8 cellular contexts compared by ENCODE assay signal in the genomic region with DNA sequence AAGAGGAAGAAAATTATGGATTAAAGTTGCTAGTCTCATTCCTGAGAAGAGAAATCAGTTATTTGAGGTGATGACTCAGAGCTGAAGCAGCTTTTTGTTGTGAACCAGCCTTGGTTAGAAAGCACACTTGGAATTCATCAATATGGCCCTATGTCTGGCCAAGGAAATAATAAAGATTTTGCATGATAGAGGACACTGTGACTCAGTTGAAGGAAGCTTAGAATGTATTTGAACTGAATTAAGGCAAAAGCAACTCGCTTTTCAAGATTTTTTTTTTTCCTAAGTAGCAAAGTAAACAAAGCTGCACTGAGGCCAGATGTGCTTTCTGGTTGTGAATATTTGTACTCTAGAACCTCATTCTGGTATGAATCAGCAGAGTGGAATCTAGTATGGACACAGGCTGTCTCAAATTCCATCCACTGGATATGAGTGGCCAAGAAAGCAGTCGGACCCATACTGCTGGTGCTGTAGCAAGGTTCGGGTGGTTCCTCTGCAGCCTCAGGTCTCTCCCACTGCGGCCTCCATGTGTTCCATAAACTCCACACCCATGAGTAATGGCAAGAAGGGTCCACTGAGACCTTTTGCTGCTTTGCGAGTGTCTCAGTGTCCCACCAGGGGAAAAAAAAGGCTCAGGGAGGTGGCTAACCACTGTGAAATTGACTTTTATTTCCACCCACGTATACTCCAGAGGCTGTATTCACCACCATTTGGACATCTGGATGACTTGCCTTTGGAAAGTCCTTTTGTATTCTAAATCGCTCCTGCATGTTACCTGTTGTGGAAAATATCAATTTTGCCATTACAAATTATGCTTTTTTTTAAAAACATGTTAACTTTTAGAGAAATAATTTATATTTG. TPM values are rescaled to one million over a fixed set of nuclear protein-coding genes. Genes with fewer than 3 reads are reported as not detected.
DNase-seq lines count a peak whose midpoint lies in the region; ATAC-seq and TF ChIP-seq lines count a peak whose summit lies in the region.

No MANE protein-coding gene starts in this region.

- no peaks in the 10 kb centered on the region for H3K27me3 ChIP-seq in RWPE2 (ENCODE audit: insufficient read depth, poor library complexity, severe bottlenecking)
- H3K27me3 ChIP-seq in esophagus (ENCODE audit: control insufficient read depth in 1 of 2, insufficient read depth in 2 of 2, low read length in 2 of 2), result no peaks in the 10 kb centered on the region
- H3K27me3 ChIP-seq in osteoblast (ENCODE audit: insufficient read depth, low read length), result no peaks in the 10 kb centered on the region

- 73 to 75% methylated on average over 7 of the region's 7 CpGs for WGBS in esophagus, 2 donors

- H3K4me3 ChIP-seq in RWPE2 (ENCODE audit: severe bottlenecking) (no peak overlapping the region), esophagus (ENCODE audit: low read depth in 1 of 2, low read length in 2 of 2) (no peak overlapping the region), osteoblast (ENCODE audit: insufficient read depth, low read length) (peak overlapping the region; percentile 45)

- no peaks in the 10 kb centered on the region for H3K9me3 ChIP-seq in RWPE2 (ENCODE audit: severe bottlenecking)
- no peaks in the 10 kb centered on the region for H3K9me3 ChIP-seq in esophagus (ENCODE audit: control insufficient read depth in 2 of 2, insufficient read depth in 1 of 2, low read depth in 1 of 2, low read length in 1 of 2)
- H3K9me3 ChIP-seq in osteoblast (ENCODE audit: low read depth, low read length), result no peaks in the 10 kb centered on the region

- H3K79me2 ChIP-seq in osteoblast (ENCODE audit: insufficient read depth, low read length), result peaks cover 38% of the 10 kb centered on the region

- H3K36me3 ChIP-seq in RWPE2 (ENCODE audit: low read depth) (peaks cover 90% of the 10 kb centered on the region), esophagus (ENCODE audit: control insufficient read depth in 2 of 2, insufficient read depth in 2 of 2, low read length in 1 of 2) (peaks cover 2 to 5% of the 10 kb centered on the region in 2 donors), osteoblast (ENCODE audit: insufficient read depth, low read length) (peaks cover 43% of the 10 kb centered on the region)

- TF ChIP-seq CTCF in RWPE2 (IDR thresholded peaks at IDR 0.05; ENCODE audit: poor library complexity, severe bottlenecking) (no peak), osteoblast (IDR thresholded peaks at IDR 0.05; ENCODE audit: extremely low read depth, low read depth, low read length) (no peak)

- H3K4me1 ChIP-seq in RWPE2 (ENCODE audit: insufficient read depth, poor library complexity, severe bottlenecking), result peaks cover 66% of the 10 kb centered on the region
- peaks cover 0 to 6% of the 10 kb centered on the region in 2 donors for H3K4me1 ChIP-seq in esophagus (ENCODE audit: control insufficient read depth in 2 of 2, insufficient read depth in 2 of 2, low read length in 1 of 2)
- peaks cover 68% of the 10 kb centered on the region for H3K4me1 ChIP-seq in osteoblast (ENCODE audit: insufficient read depth, low read length)

- H3K4me2 ChIP-seq in osteoblast (ENCODE audit: insufficient read depth, low read length), result peak overlapping the region; percentile 76

- H3K27ac ChIP-seq in RWPE2 (ENCODE audit: poor library complexity, severe bottlenecking) (peak overlapping the region; percentile 100), esophagus (ENCODE audit: low read depth in 2 of 2, low read length in 1 of 2) (peak overlapping the region; percentile 30 to 49), osteoblast (ENCODE audit: low read depth, low read length) (peak overlapping the region; percentile 88)

- no peak overlapping the region for H2AFZ ChIP-seq in osteoblast (ENCODE audit: low read length)

- ATAC-seq in RWPE2 (ENCODE audit: low read depth) (peak; percentile 86), GM21390 (IDR thresholded peaks at IDR 0.05; ENCODE audit: unreplicated experiment) (no peak)

- DNase-seq in EH (ENCODE audit: low read depth) (peak; percentile 97), RWPE2 (ENCODE audit: low spot score) (no peak), osteoblast (ENCODE audit: insufficient read length, low spot score, missing footprints) (no peak), SHP77 (lab: John Stamatoyannopoulos, UW) (no peak), NCI-H1417 (lab: John Stamatoyannopoulos, UW) (no peak), superior temporal gyrus (ENCODE audit: extremely low spot score) (no peak)

- peaks cover 4% of the 10 kb centered on the region for H4K20me1 ChIP-seq in osteoblast (ENCODE audit: insufficient read depth, low read length)

RNA-seq across cellular contexts. Expression of gene TGFBR2, which starts 53.1 kb away (rescaled TPM):
- polyA plus RNA-seq in esophagus, result 10 to 100 TPM in 1 of 2 donors, 1 to 10 TPM in 1; 3.0 to 13.7 TPM
- total RNA-seq in osteoblast, result 118 and 162 TPM in 2 replicates

Comparison
In these comparisons a context has a peak if more than half of its experiments do, and no peak if none do; other contexts are left out.
1. H3K27ac ChIP-seq: peak in every context shown above with its lines; median percentile 100 in RWPE2; 88 in osteoblast; 40 in esophagus.